13 cellular contexts compared by ENCODE assay signal in the genomic region with DNA sequence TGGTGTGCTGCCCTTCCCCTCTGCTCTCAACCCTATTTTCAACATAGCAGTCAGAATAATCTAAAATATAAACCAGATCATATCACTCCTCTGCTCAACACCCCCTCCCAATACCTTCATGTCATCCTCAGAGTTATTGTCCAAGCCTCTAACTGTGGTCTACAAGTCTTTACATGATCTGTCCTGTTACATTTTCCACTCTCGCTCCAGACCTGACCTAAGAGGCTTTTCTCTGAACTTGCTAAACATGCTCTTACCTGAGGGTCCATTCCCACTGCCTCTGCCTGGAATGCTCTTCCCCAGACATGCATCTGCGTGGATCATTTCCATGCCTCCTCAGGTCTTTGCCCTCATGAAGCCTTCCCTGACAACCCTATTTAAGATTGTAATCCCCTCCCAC. TPM values are rescaled to one million over a fixed set of nuclear protein-coding genes. Genes with fewer than 3 reads are reported as not detected.
DNase-seq lines count a peak whose midpoint lies in the region; ATAC-seq and TF ChIP-seq lines count a peak whose summit lies in the region.
"Had no signal": no experiment of that assay in that cellular context is flagged by ENCODE, and none has a peak within 500 bp of the region (broad histone marks: within the 10 kb centered on the region; RNA-seq: fewer than 3 reads in every experiment).

No MANE protein-coding gene starts in this region.

- no peaks in the 10 kb centered on the region for H3F3A ChIP-seq in smooth muscle cell (ENCODE audit: low read depth)

- intact Hi-C loops in adrenal gland (cut with DNase I) = no loop called here
- intact Hi-C loops in spleen (cut with DNase I; ENCODE audit: low total_unique reads) = no loop called here
- intact Hi-C loops in thyroid gland (cut with DNase I) = no loop called here

- no peaks in the 10 kb centered on the region for H3K27me3 ChIP-seq in adrenal gland
- no peaks in the 10 kb centered on the region for H3K27me3 ChIP-seq in spleen (replicated peaks in 1 of 7)
- H3K27me3 ChIP-seq in thyroid gland = no peaks in the 10 kb centered on the region
- no peaks in the 10 kb centered on the region for H3K27me3 ChIP-seq in smooth muscle cell (ENCODE audit: low read depth)
- H3K27me3 ChIP-seq: ascending aorta had no signal

- H3K4me3 ChIP-seq in adrenal gland (no peak overlapping the region), spleen (no peak overlapping the region), thyroid gland (replicated peaks in 1 of 3) (no peak overlapping the region), smooth muscle cell (no peak overlapping the region)
- H3K4me3 ChIP-seq: ascending aorta had no signal

- no peak overlapping the region for H2AFZ ChIP-seq in smooth muscle cell (ENCODE audit: low read depth)

- WGBS in adrenal gland, 4 donors = 97 to 100% (median 100%) methylated on average over 2 of the region's 2 CpGs
- 94 to 97% (median 95%) methylated on average over 2 of the region's 2 CpGs for WGBS in spleen, 5 donors
- WGBS in thyroid gland, 2 donors = 100% methylated on average over 2 of the region's 2 CpGs
- 89% methylated on average over 2 of the region's 2 CpGs for WGBS in smooth muscle cell (ENCODE audit: low lambda C conversion rate)

- DNase-seq in adrenal gland = no peak
- no peak for DNase-seq in spleen
- no peak for DNase-seq in thyroid gland
- DNase-seq in activated CD8-positive, alpha-beta memory T cell treated with anti-CD3 and anti-CD28 coated beads, Interleukin-2, amount 50 U/mL, for 4 hours = no peak
- no peak for DNase-seq in smooth muscle cell (lab: John Stamatoyannopoulos, UW; ENCODE audit: unreplicated experiment)
- DNase-seq: activated naive CD4-positive, alpha-beta T cell treated with Interleukin-2 at 50 U/mL for 16 hours; Calu3; kidney glomerular epithelial cell; NCI-H1436; NCI-H82 had no signal

- H3K27ac ChIP-seq in adrenal gland (peak overlapping the region; percentile 49 to 82 (median 73)), spleen (peak overlapping the region in 6 of 8 donors; percentile 5 to 77 (median 68)), thyroid gland (no peak overlapping the region), smooth muscle cell (ENCODE audit: low read depth) (no peak overlapping the region)
- H3K27ac ChIP-seq: ascending aorta had no signal

- no peaks in the 10 kb centered on the region for H3K36me3 ChIP-seq in adrenal gland (replicated peaks in 1 of 2)
- H3K36me3 ChIP-seq in spleen = no peaks in the 10 kb centered on the region
- H3K36me3 ChIP-seq in thyroid gland = no peaks in the 10 kb centered on the region
- no peaks in the 10 kb centered on the region for H3K36me3 ChIP-seq in smooth muscle cell (ENCODE audit: low read depth)

- H3K4me1 ChIP-seq in adrenal gland (replicated peaks in 1 of 2) = peaks cover 21 to 74% of the 10 kb centered on the region in 2 donors
- H3K4me1 ChIP-seq in spleen = peaks cover 0 to 66% (median 28%) of the 10 kb centered on the region in 6 donors
- no peaks in the 10 kb centered on the region for H3K4me1 ChIP-seq in thyroid gland
- H3K4me1 ChIP-seq in smooth muscle cell (ENCODE audit: low read depth) = no peaks in the 10 kb centered on the region

- H3K9ac ChIP-seq in smooth muscle cell (ENCODE audit: low read depth) = no peak overlapping the region

- H3K4me2 ChIP-seq in smooth muscle cell = no peak overlapping the region

- H3K79me2 ChIP-seq in smooth muscle cell (ENCODE audit: low read depth) = no peaks in the 10 kb centered on the region

- TF ChIP-seq POLR2A in adrenal gland (IDR thresholded peaks at IDR 0.05) (no peak), spleen (IDR thresholded peaks at IDR 0.05) (no peak), thyroid gland (IDR thresholded peaks at IDR 0.05) (no peak)

- TF ChIP-seq CTCF in adrenal gland (IDR thresholded peaks at IDR 0.05) = no peak
- no peak for TF ChIP-seq CTCF in spleen (IDR thresholded peaks at IDR 0.05 in 8 of 11, conservative IDR thresholded peaks at IDR 0.05 in 3 of 11)
- no peak for TF ChIP-seq CTCF in thyroid gland (IDR thresholded peaks at IDR 0.05)
- TF ChIP-seq CTCF in smooth muscle cell (IDR thresholded peaks at IDR 0.05; ENCODE audit: borderline replicate concordance, insufficient read depth, poor library complexity, severe bottlenecking) = no peak

- H4K20me1 ChIP-seq in smooth muscle cell (ENCODE audit: low read depth) = no peaks in the 10 kb centered on the region

- H3K9me3 ChIP-seq in adrenal gland (replicated peaks in 1 of 3) (no peaks in the 10 kb centered on the region), spleen (no peaks in the 10 kb centered on the region), thyroid gland (no peaks in the 10 kb centered on the region), smooth muscle cell (replicated peaks; ENCODE audit: low read depth) (no peaks in the 10 kb centered on the region)
- H3K9me3 ChIP-seq: ascending aorta had no signal

- ATAC-seq in GM18907 (IDR thresholded peaks at IDR 0.05; ENCODE audit: unreplicated experiment) (peak; percentile 4), HG02870 (IDR thresholded peaks at IDR 0.05; ENCODE audit: unreplicated experiment) (peak; percentile 2)

RNA-seq across cellular contexts. Expression of a gene that starts 12.0 kb away (rescaled TPM):
- total RNA-seq in adrenal gland (10 to 100 TPM in 5 of 8 donors, 1 to 10 TPM in 3; 8.1 to 28.2 (median 12.5) TPM), spleen (1 to 10 TPM; 1.9 to 4.8 (median 4.3) TPM), thyroid gland (1 to 10 TPM; 2.4 to 5.2 (median 4.7) TPM), smooth muscle cell (3.6 and 6.7 TPM in 2 replicates)
- polyA plus RNA-seq in adrenal gland (10 to 100 TPM in 2 of 3 donors, 1 to 10 TPM in 1; 8.5 to 36.5 (median 14.0) TPM), spleen (1 to 10 TPM; 2.2 to 3.3 (median 2.8) TPM), smooth muscle cell (1.5 and 2.0 TPM in 2 replicates)

RNA-seq across cellular contexts. Expression of a gene that starts 28.5 kb away (rescaled TPM):
- total RNA-seq in adrenal gland (10 to 100 TPM; 32.3 to 76.9 (median 43.7) TPM), spleen (10 to 100 TPM; 20.8 to 28.5 (median 23.8) TPM), thyroid gland (10 to 100 TPM; 23.9 to 38.2 (median 28.8) TPM), smooth muscle cell (31.4 and 41.9 TPM in 2 replicates)
- polyA plus RNA-seq in adrenal gland (10 to 100 TPM; 18.3 to 49.2 (median 34.1) TPM), spleen (10 to 100 TPM; 17.2 to 27.9 (median 23.0) TPM), smooth muscle cell (24.3 and 29.3 TPM in 2 replicates)

Comparison
In these comparisons a context has a peak if more than half of its experiments do, and no peak if none do; other contexts are left out.
1. H3K27ac ChIP-seq: peak in adrenal gland (5 of 5) and spleen (6 of 8); none in thyroid gland (0 of 3) and smooth muscle cell (single experiment).